ENCODE assay signal across 21 cellular contexts in the genomic region with DNA sequence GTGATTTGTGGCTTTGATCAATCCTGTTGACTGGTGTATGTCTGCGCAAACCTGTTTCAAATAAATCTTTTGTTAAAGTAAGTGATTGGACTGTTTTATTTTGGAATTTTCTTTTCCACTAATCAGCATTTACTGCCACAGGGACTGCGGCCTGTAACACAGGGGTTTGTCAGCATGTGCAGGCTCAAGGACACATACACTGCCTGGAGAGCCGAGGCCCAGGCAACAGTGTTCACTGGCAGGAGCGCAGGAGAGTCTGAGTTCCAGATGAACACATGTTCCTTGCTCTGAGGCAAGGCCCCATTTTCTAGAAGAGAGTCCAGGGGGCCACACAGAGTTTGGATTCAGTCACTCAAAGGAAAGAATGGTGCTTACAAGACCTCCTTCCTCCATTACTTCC. TPM values are rescaled to one million over a fixed set of nuclear protein-coding genes. Genes with fewer than 3 reads are reported as not detected.
DNase-seq lines count a peak whose midpoint lies in the region; ATAC-seq and TF ChIP-seq lines count a peak whose summit lies in the region.
"Had no signal": no experiment of that assay in that cellular context is flagged by ENCODE, and none has a peak within 500 bp of the region (broad histone marks: within the 10 kb centered on the region; RNA-seq: fewer than 3 reads in every experiment).

No MANE protein-coding gene starts in this region.

- peaks cover 54% of the 10 kb centered on the region for H3K4me1 ChIP-seq in cardiac muscle cell (ENCODE audit: low read depth)
- peaks cover 3 to 30% of the 10 kb centered on the region in 2 donors for H3K4me1 ChIP-seq in right atrium auricular region

- TF ChIP-seq CTCF in cardiac muscle cell (IDR thresholded peaks at IDR 0.05; ENCODE audit: low read depth, low read length) = no peak
- TF ChIP-seq CTCF in right atrium auricular region (IDR thresholded peaks at IDR 0.05) = no peak
- TF ChIP-seq CTCF in osteocyte (IDR thresholded peaks at IDR 0.05) = no peak

- no peaks in the 10 kb centered on the region for H3K27me3 Mint-ChIP-seq in osteocyte (ENCODE audit: unreplicated experiment)

- H3K36me3 ChIP-seq in cardiac muscle cell = no peaks in the 10 kb centered on the region
- H3K36me3 ChIP-seq in right atrium auricular region = no peaks in the 10 kb centered on the region
- H3K36me3 ChIP-seq: MG63 had no signal

- ATAC-seq in GM21786 (IDR thresholded peaks at IDR 0.05; ENCODE audit: unreplicated experiment) = no peak
- ATAC-seq: K562, Panc1 had no signal

- H3K9me3 ChIP-seq in cardiac muscle cell (ENCODE audit: low read depth) (no peaks in the 10 kb centered on the region), right atrium auricular region (no peaks in the 10 kb centered on the region)
- H3K9me3 ChIP-seq: MG63 had no signal

- peaks cover 56% of the 10 kb centered on the region for H3K4me1 Mint-ChIP-seq in osteocyte (ENCODE audit: unreplicated experiment)

- DNase-seq in cardiac muscle cell (ENCODE audit: low read depth in 1 of 2, low spot score in 1 of 2) (peak in 1 of 2 donors; percentile 23), right atrium auricular region (ENCODE audit: low spot score) (no peak), left kidney (ENCODE audit: low read depth, low spot score) (peak; percentile 29), osteocyte (ENCODE audit: extremely low spot score, unreplicated experiment) (peak; percentile 36), UCSD-AML1 (lab: John Stamatoyannopoulos, UW; ENCODE audit: unreplicated experiment) (no peak), NCI-H2171 treated with DMSO at 0.1 percent for 48 hours (lab: John Stamatoyannopoulos, UW) (no peak)
- DNase-seq: Calu3, DMS153, DND-41, MG63, NCI-H1048, NCI-H2029 treated with DMSO at 0.1 percent for 48 hours, NCI-H226, NCI-H69 had no signal

- H3K4me3 ChIP-seq in cardiac muscle cell = no peak overlapping the region
- H3K4me3 ChIP-seq in right atrium auricular region = no peak overlapping the region
- H3K4me3 ChIP-seq: K562, MG63 had no signal

- H3K27ac Mint-ChIP-seq in osteocyte (ENCODE audit: unreplicated experiment) = no peak overlapping the region

- H3K27me3 ChIP-seq in cardiac muscle cell (no peaks in the 10 kb centered on the region), right atrium auricular region (no peaks in the 10 kb centered on the region)
- H3K27me3 ChIP-seq: MG63 had no signal

- H3K27ac ChIP-seq in cardiac muscle cell (peak overlapping the region; percentile 94), right atrium auricular region (no peak overlapping the region)
- H3K27ac ChIP-seq: RWPE1 had no signal

- H3K4me3 Mint-ChIP-seq in osteocyte (ENCODE audit: unreplicated experiment) = no peak overlapping the region
- H3K4me3 Mint-ChIP-seq: H9 had no signal

- H3K9me3 Mint-ChIP-seq in osteocyte (ENCODE audit: unreplicated experiment) = peaks cover 3% of the 10 kb centered on the region

- H3K36me3 Mint-ChIP-seq in osteocyte (ENCODE audit: unreplicated experiment) = no peaks in the 10 kb centered on the region

RNA-seq across cellular contexts. Expression of gene SHISA2, which starts 26.0 kb away (rescaled TPM):
- 26.1 and 33.4 TPM in 2 replicates for total RNA-seq in cardiac muscle cell
- polyA plus RNA-seq in cardiac muscle cell = 11.8 and 16.5 TPM in 2 replicates
- total RNA-seq in right atrium auricular region = not detected
- total RNA-seq in osteocyte = 128 TPM in 2 replicates
- total RNA-seq: A172, K562 had no signal
- polyA plus RNA-seq: BJ, K562 had no signal

Comparison
In these comparisons a context has a peak if more than half of its experiments do, and no peak if none do; other contexts are left out.
1. RNA of gene SHISA2, which starts 26.0 kb away (total RNA-seq): 128 TPM in osteocyte and 26.1 to 33.4 TPM in cardiac muscle cell; not detected in right atrium auricular region; every median in the first group is over 10 times any median in the second.
2. DNase-seq: peak in left kidney (single experiment) and osteocyte (single experiment); none in right atrium auricular region (single experiment), UCSD-AML1 (single experiment) and NCI-H2171 treated with DMSO at 0.1 percent for 48 hours (single experiment).